Comparison of ENCODE assay signal across 9 cellular contexts in the genomic region with DNA sequence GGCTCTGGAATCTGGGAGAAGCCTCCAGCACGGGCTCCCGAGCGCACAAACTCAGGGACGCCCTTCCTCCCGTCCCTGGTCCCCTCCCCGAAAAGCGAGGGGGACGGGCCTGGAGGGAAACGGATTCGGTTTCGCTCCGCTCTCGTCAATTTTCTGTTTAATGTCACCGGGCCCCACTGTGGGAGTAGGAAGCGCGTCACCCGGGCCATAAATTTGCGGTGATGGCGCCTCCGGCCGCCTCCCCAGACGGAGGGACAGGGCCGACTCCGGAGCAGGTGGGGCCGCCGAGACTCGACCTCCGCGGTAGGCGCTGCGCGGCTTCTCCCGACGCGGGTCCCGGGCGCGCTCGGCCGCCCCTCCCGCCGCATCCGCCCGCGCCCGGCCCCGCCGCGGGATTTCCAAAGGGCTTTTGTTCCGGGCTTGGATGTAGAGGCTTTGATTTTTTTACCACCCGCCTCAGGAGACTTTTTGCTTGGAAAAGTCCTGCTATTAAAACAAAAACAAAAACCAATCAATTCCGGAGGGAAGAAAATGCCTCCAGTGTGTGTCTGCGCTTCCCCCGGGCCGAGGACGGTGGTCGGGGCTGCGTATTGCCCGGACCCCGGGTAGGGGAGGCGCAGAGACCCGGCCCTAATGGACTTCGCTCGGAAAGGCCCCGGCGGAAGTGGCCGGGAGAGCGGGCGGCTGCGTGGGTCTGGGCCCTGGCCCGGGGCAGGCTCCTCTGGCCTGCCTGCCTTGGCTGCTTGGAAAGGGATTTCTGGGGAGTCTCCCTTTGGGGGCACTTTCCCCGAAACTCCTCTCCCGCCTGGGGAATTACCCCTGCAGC. TPM values are rescaled to one million over a fixed set of nuclear protein-coding genes. Genes with fewer than 3 reads are reported as not detected.
DNase-seq lines count a peak whose midpoint lies in the region; ATAC-seq, FAIRE-seq and TF ChIP-seq lines count a peak whose summit lies in the region.
"Had no signal": no experiment of that assay in that cellular context is flagged by ENCODE, and none has a peak within 500 bp of the region (broad histone marks: within the 10 kb centered on the region; RNA-seq: fewer than 3 reads in every experiment).

No MANE protein-coding gene starts in this region.

- 2 to 7% (median 4%) methylated on average over 71 to 73 of the region's 73 CpGs for WGBS in small intestine, 3 donors

- no peaks in the 10 kb centered on the region for H3K36me3 Mint-ChIP-seq in brain

- DNase-seq in GM12864 (ENCODE audit: low read depth) (no peak), NT2/D1 (ENCODE audit: low read depth, low spot score) (no peak), iPS-NIHi7 (ENCODE audit: extremely low spot score) (peak; percentile 50), small intestine (peak; percentile 74), NCI-H128 (lab: John Stamatoyannopoulos, UW; ENCODE audit: unreplicated experiment) (no peak)

- peaks cover 66% of the 10 kb centered on the region for H3K4me1 Mint-ChIP-seq in brain

- H3K36me3 ChIP-seq in NT2/D1 (ENCODE audit: insufficient read depth, insufficient read length, low read length) (peaks cover 8% of the 10 kb centered on the region), small intestine (ENCODE audit: control insufficient read depth in 2 of 2, insufficient read depth in 2 of 2, low read length in 2 of 2) (no peaks in the 10 kb centered on the region)

- H3K27me3 ChIP-seq in NT2/D1 (ENCODE audit: insufficient read depth, insufficient read length) (peaks cover 75% of the 10 kb centered on the region), small intestine (ENCODE audit: control insufficient read depth in 2 of 2, insufficient read depth in 2 of 2, low read length in 2 of 2) (no peaks in the 10 kb centered on the region)

- H3K9me3 ChIP-seq in NT2/D1 (ENCODE audit: insufficient read depth, low read length) (no peaks in the 10 kb centered on the region), small intestine (ENCODE audit: control insufficient read depth, low read depth) (no peaks in the 10 kb centered on the region)

- ATAC-seq in HG03097 (IDR thresholded peaks at IDR 0.05; ENCODE audit: low FRiP score, unreplicated experiment) (no peak), HG02981 (IDR thresholded peaks at IDR 0.05; ENCODE audit: unreplicated experiment) (no peak)

- peak overlapping the region; percentile 79 for H3K9ac ChIP-seq in NT2/D1 (ENCODE audit: insufficient read length, low read depth)

- H3K4me1 ChIP-seq in NT2/D1 (ENCODE audit: insufficient read depth, insufficient read length) (peaks cover 24% of the 10 kb centered on the region), small intestine (ENCODE audit: control insufficient read depth in 2 of 2, insufficient read depth in 1 of 2, low read depth in 1 of 2, low read length in 1 of 2) (peaks cover 4% of the 10 kb centered on the region in 2 donors)

- FAIRE-seq in small intestine (lab: Jason Lieb, UNC): no peak
- FAIRE-seq: TTC549 had no signal

- TF ChIP-seq CTCF in GM12864 (IDR thresholded peaks at IDR 0.05; ENCODE audit: low read depth, low read length, missing control alignments): no peak
- no peak for TF ChIP-seq CTCF in brain (conservative IDR thresholded peaks at IDR 0.05)

- peak overlapping the region; percentile 50 for H3K4me3 ChIP-seq in GM12864 (ENCODE audit: low read depth, low read length)
- H3K4me3 ChIP-seq in NT2/D1 (ENCODE audit: insufficient read length, low read depth): peak overlapping the region; percentile 50
- H3K4me3 ChIP-seq in small intestine (ENCODE audit: low read depth in 1 of 2, low read length in 2 of 2): peak overlapping the region; percentile 28 to 64

- peak overlapping the region; percentile 85 to 99 (median 97) for H3K27ac Mint-ChIP-seq in brain

- peak overlapping the region; percentile 81 to 90 (median 83) for H3K4me3 Mint-ChIP-seq in brain

- no peaks in the 10 kb centered on the region for H3K9me3 Mint-ChIP-seq in brain

- H3K27ac ChIP-seq in small intestine (ENCODE audit: low read depth in 1 of 2, low read length in 1 of 2): peak overlapping the region; percentile 90 to 94

- peaks cover 9% of the 10 kb centered on the region for H3K27me3 Mint-ChIP-seq in brain

RNA-seq across cellular contexts. Expression of a gene that starts 7.8 kb away (rescaled TPM):
- polyA plus RNA-seq in brain (ENCODE audit: insufficient read depth, low read depth, low replicate concordance) (19.5 TPM), small intestine (10 to 100 TPM in 1 of 3 donors, 1 to 10 TPM in 2; 2.2 to 13.4 (median 6.3) TPM)

Comparison
In these comparisons a context has a peak if more than half of its experiments do, and no peak if none do; other contexts are left out.
1. DNase-seq: peak in iPS-NIHi7 (single experiment) and small intestine (single experiment); none in GM12864 (single experiment), NT2/D1 (single experiment) and NCI-H128 (single experiment).
2. Peak in every context shown above with its lines, with median percentiles within 50 percentile points of each other: H3K4me3 ChIP-seq.